Comparison of ENCODE assay signal across 16 cellular contexts in the genomic region with DNA sequence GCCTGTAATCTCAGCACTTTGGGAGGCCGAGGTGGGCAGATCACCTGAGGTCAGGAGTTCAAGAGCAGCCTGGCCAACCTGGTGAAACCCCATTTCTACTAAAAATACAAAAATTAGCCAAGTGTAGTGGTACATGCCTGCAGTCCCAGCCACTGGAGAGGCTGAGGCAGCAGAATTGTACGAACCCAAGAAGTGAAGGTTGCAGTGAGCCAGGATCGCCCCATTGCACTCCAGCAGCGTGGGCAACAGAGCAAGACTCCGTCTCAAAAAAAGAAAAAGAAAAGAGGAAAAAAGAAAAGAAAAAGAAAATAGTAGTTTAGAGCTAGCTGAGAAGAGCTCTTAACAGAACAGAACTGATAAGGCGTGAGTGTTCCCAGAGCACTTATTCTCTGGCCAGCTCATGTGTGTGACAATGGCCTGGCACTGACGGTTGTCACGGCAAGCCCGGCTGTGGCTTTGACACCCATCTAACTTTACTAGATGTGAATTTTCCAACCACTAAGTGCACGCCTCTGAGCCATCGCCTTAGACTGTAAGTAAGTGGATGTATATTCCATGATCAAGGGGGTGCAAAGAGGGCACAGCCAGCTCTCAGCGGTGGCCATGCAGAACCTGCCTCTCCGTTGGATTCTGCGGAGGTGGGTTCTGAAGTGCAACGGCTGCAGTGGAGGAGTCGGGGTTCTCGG.
A peak's percentile ranks its signal among the peaks of the same experiment; 100 is the strongest.
DNase-seq lines count a peak whose midpoint lies in the region; ATAC-seq and TF ChIP-seq lines count a peak whose summit lies in the region.
"Had no signal": no experiment of that assay in that cellular context is flagged by ENCODE, and none has a peak within 500 bp of the region (broad histone marks: within the 10 kb centered on the region; RNA-seq: fewer than 3 reads in every experiment).

No MANE protein-coding gene starts in this region.

- peak overlapping the region; percentile 86 for H3K27ac Mint-ChIP-seq in progenitor cell of endocrine pancreas

- DNase-seq in Right ventricle myocardium superior (no peak), cardiac septum (ENCODE audit: low spot score) (no peak), left ventricle myocardium superior (peak; percentile 68), progenitor cell of endocrine pancreas (ENCODE audit: low spot score, unreplicated experiment) (no peak), NCI-H2227 (lab: John Stamatoyannopoulos, UW; ENCODE audit: unreplicated experiment) (no peak), middle frontal gyrus (ENCODE audit: extremely low spot score, low spot score) (no peak)
- DNase-seq: Caco-2, DMS79, MG63, NCI-H1092 treated with DMSO at 0.1 percent for 48 hours, NCI-H1694, NCI-H2107, NCI-H345, NCI-H526 treated with DMSO at 0.1 percent for 48 hours had no signal

- H3K27me3 Mint-ChIP-seq in progenitor cell of endocrine pancreas = no peaks in the 10 kb centered on the region

- peaks cover 11% of the 10 kb centered on the region for H3K36me3 Mint-ChIP-seq in progenitor cell of endocrine pancreas (ENCODE audit: insufficient read depth)

- no peak for TF ChIP-seq CTCF in progenitor cell of endocrine pancreas (IDR thresholded peaks at IDR 0.05; ENCODE audit: unreplicated experiment)

- peaks cover 18% of the 10 kb centered on the region for H3K4me1 Mint-ChIP-seq in progenitor cell of endocrine pancreas (ENCODE audit: low read depth)

- intact Hi-C loops in Right ventricle myocardium superior (cut with DNase I) (no loop called here), cardiac septum (cut with DNase I) (loop anchor here (5.0 kb wide), 2 partner anchors 37 to 207 kb away; no protein-coding TSS in a partner anchor), left ventricle myocardium superior (cut with micrococcal nuclease) (no loop called here)

- ATAC-seq in Right ventricle myocardium superior (ENCODE audit: poor library complexity) = peak; percentile 95
- peak; percentile 97 for ATAC-seq in left ventricle myocardium superior
- no peak for ATAC-seq in HG02759 (IDR thresholded peaks at IDR 0.05; ENCODE audit: unreplicated experiment)
- ATAC-seq: GM12878 had no signal

- H3K4me3 Mint-ChIP-seq in progenitor cell of endocrine pancreas (ENCODE audit: low read depth) = no peak overlapping the region

- H3K9me3 Mint-ChIP-seq in progenitor cell of endocrine pancreas (ENCODE audit: low read depth) = no peaks in the 10 kb centered on the region
